8 cellular contexts compared by ENCODE assay signal in genomic region chr19:49555600-49556411, GRCh38. TPM values are rescaled to one million over a fixed set of nuclear protein-coding genes. Genes with fewer than 3 reads are reported as not detected.
A peak's percentile ranks its signal among the peaks of the same experiment; 100 is the strongest.
DNase-seq lines count a peak whose midpoint lies in the region; ATAC-seq and TF ChIP-seq lines count a peak whose summit lies in the region.

No MANE protein-coding gene starts in this region.

- TF ChIP-seq CTCF in NB4 (IDR thresholded peaks at IDR 0.05; ENCODE audit: low read depth, low read length) (no peak), left ventricle myocardium inferior (IDR thresholded peaks at IDR 0.05; ENCODE audit: borderline replicate concordance) (no peak), type B pancreatic cell (conservative IDR thresholded peaks at IDR 0.05) (no peak)

- TF ChIP-seq POLR2A in NB4 (IDR thresholded peaks at IDR 0.05; ENCODE audit: extremely low read depth, insufficient read length) = no peak

- H3K27me3 ChIP-seq in left ventricle myocardium inferior (ENCODE audit: low read depth) = no peaks in the 10 kb centered on the region

- H3K4me1 Mint-ChIP-seq in activated T-helper 2 cell treated with anti-CD3 and anti-CD28 coated beads, Interferon-gamma antibody, Interleukin-2, Interleukin-4, amounts not matched to agents 10 μg/mL and 5 μg/mL and 100 μg/mL, durations not matched to agents 14 hours and 24 hours and 36 hours (ENCODE audit: low read depth) = peaks cover 61% of the 10 kb centered on the region
- H3K4me1 Mint-ChIP-seq in type B pancreatic cell (ENCODE audit: unreplicated experiment) = no peaks in the 10 kb centered on the region

- H3K27ac ChIP-seq in left ventricle myocardium inferior (replicated peaks) = peak overlapping the region; percentile 47

- peak overlapping the region; percentile 99 for H3K27ac Mint-ChIP-seq in activated T-helper 2 cell treated with anti-CD3 and anti-CD28 coated beads, Interferon-gamma antibody, Interleukin-2, Interleukin-4, amounts not matched to agents 10 μg/mL and 5 μg/mL and 100 μg/mL, durations not matched to agents 14 hours and 24 hours and 36 hours
- H3K27ac Mint-ChIP-seq in type B pancreatic cell = no peak overlapping the region

- H3K4me1 ChIP-seq in left ventricle myocardium inferior = peaks cover 11% of the 10 kb centered on the region

- no peaks in the 10 kb centered on the region for H3K27me3 Mint-ChIP-seq in activated T-helper 2 cell treated with anti-CD3 and anti-CD28 coated beads, Interferon-gamma antibody, Interleukin-2, Interleukin-4, amounts not matched to agents 10 μg/mL and 5 μg/mL and 100 μg/mL, durations not matched to agents 14 hours and 24 hours and 36 hours (ENCODE audit: low read depth)
- no peaks in the 10 kb centered on the region for H3K27me3 Mint-ChIP-seq in type B pancreatic cell

- H3K9me3 ChIP-seq in left ventricle myocardium inferior (replicated peaks) = no peaks in the 10 kb centered on the region

- peaks cover 53% of the 10 kb centered on the region for H3K36me3 ChIP-seq in left ventricle myocardium inferior

- ATAC-seq in HG03135 (IDR thresholded peaks at IDR 0.05; ENCODE audit: unreplicated experiment) = no peak

- H3K4me3 Mint-ChIP-seq in activated T-helper 2 cell treated with anti-CD3 and anti-CD28 coated beads, Interferon-gamma antibody, Interleukin-2, Interleukin-4, amounts not matched to agents 10 μg/mL and 5 μg/mL and 100 μg/mL, durations not matched to agents 14 hours and 24 hours and 36 hours (ENCODE audit: low read depth) = no peak overlapping the region
- H3K4me3 Mint-ChIP-seq in type B pancreatic cell = no peak overlapping the region

- no peaks in the 10 kb centered on the region for H3K9me3 Mint-ChIP-seq in activated T-helper 2 cell treated with anti-CD3 and anti-CD28 coated beads, Interferon-gamma antibody, Interleukin-2, Interleukin-4, amounts not matched to agents 10 μg/mL and 5 μg/mL and 100 μg/mL, durations not matched to agents 14 hours and 24 hours and 36 hours
- no peaks in the 10 kb centered on the region for H3K9me3 Mint-ChIP-seq in type B pancreatic cell

- peaks cover 66% of the 10 kb centered on the region for H3K36me3 Mint-ChIP-seq in activated T-helper 2 cell treated with anti-CD3 and anti-CD28 coated beads, Interferon-gamma antibody, Interleukin-2, Interleukin-4, amounts not matched to agents 10 μg/mL and 5 μg/mL and 100 μg/mL, durations not matched to agents 14 hours and 24 hours and 36 hours (ENCODE audit: low read depth)
- peaks cover 10% of the 10 kb centered on the region for H3K36me3 Mint-ChIP-seq in type B pancreatic cell

- H3K4me3 ChIP-seq in NB4 (ENCODE audit: low read depth, low read length) (no peak overlapping the region), left ventricle myocardium inferior (no peak overlapping the region)

- intact Hi-C loops in activated T-helper 2 cell treated with anti-CD3 and anti-CD28 coated beads, Interferon-gamma antibody, Interleukin-2, Interleukin-4, amounts not matched to agents 10 μg/mL and 5 μg/mL and 100 μg/mL, durations not matched to agents 14 hours and 24 hours and 36 hours (cut with micrococcal nuclease) = loop anchor here (2.0 kb wide), 1 partner anchor 13 kb away; no protein-coding TSS in a partner anchor
- intact Hi-C loops in left ventricle myocardium inferior (cut with micrococcal nuclease) = no loop called here

- peak; percentile 42 for DNase-seq in ACHN
- DNase-seq in NB4 (ENCODE audit: low read depth) = peak; percentile 48
- peak; percentile 73 for DNase-seq in activated T-helper 2 cell treated with anti-CD3 and anti-CD28 coated beads, Interferon-gamma antibody, Interleukin-2, Interleukin-4, amounts not matched to agents 10 μg/mL and 5 μg/mL and 100 μg/mL, durations not matched to agents 14 hours and 24 hours and 36 hours (ENCODE audit: low spot score)
- DNase-seq in left ventricle myocardium inferior = peak; percentile 32
- peak; percentile 59 to 65 for DNase-seq in stimulated activated CD4-positive, alpha-beta T cell treated with anti-CD3 and anti-CD28 coated beads, Interleukin-1b, Interleukin-23, amount 100 ng/mL, for 4 hours (ENCODE audit: low read depth in 2 of 2)
- no peak for DNase-seq in epidermal melanocyte (ENCODE audit: insufficient read length, low spot score)
- no peak for DNase-seq in type B pancreatic cell (ENCODE audit: extremely low spot score, unreplicated experiment)

- in situ Hi-C loops in ACHN (cut with HindIII; ENCODE audit: low pct_ligation_motif_present, low pct_unique_long_range_greater_than_20kb, low sequenced_read_pairs) = no loop called here

RNA-seq across cellular contexts. Expression of gene NOSIP, which starts 24.6 kb away (rescaled TPM):
- total RNA-seq in activated T-helper 2 cell treated with anti-CD3 and anti-CD28 coated beads, Interferon-gamma antibody, Interleukin-2, Interleukin-4, amounts not matched to agents 10 μg/mL and 5 μg/mL and 100 μg/mL, durations not matched to agents 14 hours and 24 hours and 36 hours = 64.8 and 67.1 TPM in 2 replicates
- total RNA-seq in left ventricle myocardium inferior (47.3 TPM), type B pancreatic cell (ENCODE audit: low replicate concordance) (56.3 and 62.0 TPM in 2 replicates)

RNA-seq across cellular contexts. Expression of gene PRRG2, which starts 25.3 kb away (rescaled TPM):
- 0.83 and 0.84 TPM in 2 replicates for total RNA-seq in activated T-helper 2 cell treated with anti-CD3 and anti-CD28 coated beads, Interferon-gamma antibody, Interleukin-2, Interleukin-4, amounts not matched to agents 10 μg/mL and 5 μg/mL and 100 μg/mL, durations not matched to agents 14 hours and 24 hours and 36 hours
- 0.88 TPM for total RNA-seq in left ventricle myocardium inferior
- total RNA-seq in type B pancreatic cell (ENCODE audit: low replicate concordance) = 5.1 and 5.2 TPM in 2 replicates

RNA-seq across cellular contexts. Expression of gene RCN3, which starts 28.0 kb away (rescaled TPM):
- 3.2 and 3.8 TPM in 2 replicates for total RNA-seq in activated T-helper 2 cell treated with anti-CD3 and anti-CD28 coated beads, Interferon-gamma antibody, Interleukin-2, Interleukin-4, amounts not matched to agents 10 μg/mL and 5 μg/mL and 100 μg/mL, durations not matched to agents 14 hours and 24 hours and 36 hours
- total RNA-seq in left ventricle myocardium inferior (7.5 TPM), type B pancreatic cell (ENCODE audit: low replicate concordance) (4.5 and 12.1 TPM in 2 replicates)

RNA-seq across cellular contexts. Expression of gene PRR12, which starts 35.2 kb away (rescaled TPM):
- 34.2 and 34.6 TPM in 2 replicates for total RNA-seq in activated T-helper 2 cell treated with anti-CD3 and anti-CD28 coated beads, Interferon-gamma antibody, Interleukin-2, Interleukin-4, amounts not matched to agents 10 μg/mL and 5 μg/mL and 100 μg/mL, durations not matched to agents 14 hours and 24 hours and 36 hours
- 15.5 TPM for total RNA-seq in left ventricle myocardium inferior
- 32.0 and 40.0 TPM in 2 replicates for total RNA-seq in type B pancreatic cell (ENCODE audit: low replicate concordance)

RNA-seq across cellular contexts. Expression of gene FCGRT, which starts 43.3 kb away (rescaled TPM):
- total RNA-seq in activated T-helper 2 cell treated with anti-CD3 and anti-CD28 coated beads, Interferon-gamma antibody, Interleukin-2, Interleukin-4, amounts not matched to agents 10 μg/mL and 5 μg/mL and 100 μg/mL, durations not matched to agents 14 hours and 24 hours and 36 hours = 1.8 and 2.2 TPM in 2 replicates
- total RNA-seq in left ventricle myocardium inferior = 80.9 TPM
- total RNA-seq in type B pancreatic cell (ENCODE audit: low replicate concordance) = 102 and 106 TPM in 2 replicates

Comparison
In these comparisons a context has a peak if more than half of its experiments do, and no peak if none do; other contexts are left out.
1. DNase-seq: peak in ACHN (single experiment), NB4 (single experiment), activated T-helper 2 cell treated with anti-CD3 and anti-CD28 coated beads, Interferon-gamma antibody, Interleukin-2, Interleukin-4, amounts not matched to agents 10 μg/mL and 5 μg/mL and 100 μg/mL, durations not matched to agents 14 hours and 24 hours and 36 hours (single experiment), left ventricle myocardium inferior (single experiment) and stimulated activated CD4-positive, alpha-beta T cell treated with anti-CD3 and anti-CD28 coated beads, Interleukin-1b, Interleukin-23, amount 100 ng/mL, for 4 hours (2 of 2); none in epidermal melanocyte (single experiment) and type B pancreatic cell (single experiment).